1 cellular context compared by ENCODE assay signal in the genomic region with DNA sequence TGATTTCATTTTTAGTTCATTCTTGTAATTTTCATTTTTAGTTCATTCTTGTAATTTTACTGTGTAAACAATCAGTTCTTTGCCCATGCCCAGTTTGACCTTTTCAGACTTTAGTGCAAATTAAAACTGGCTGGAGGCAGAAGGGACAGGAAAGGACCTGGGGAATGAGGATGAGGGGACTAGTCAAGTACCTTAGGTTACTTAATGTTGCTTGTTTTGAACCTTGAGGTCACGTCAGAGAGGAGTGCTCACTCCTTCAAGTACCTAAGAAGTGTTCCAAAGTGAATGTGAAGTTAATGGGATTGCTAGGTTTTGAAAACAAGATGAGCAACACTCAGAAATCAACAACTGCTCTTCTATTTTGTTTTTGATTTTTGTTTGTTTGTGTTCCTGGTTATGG.
TF ChIP-seq lines count a peak whose summit lies in the region.

No MANE protein-coding gene starts in this region.

TF ChIP-seq in GM23338, 12 proteins besides CTCF, POLR2A, EP300 and RAD21 (continued from another document):
- TF ChIP-seq JUNB (IDR thresholded peaks at IDR 0.05; ENCODE audit: unreplicated experiment) (no peak), EZH2 (IDR thresholded peaks at IDR 0.05; ENCODE audit: low read depth, unreplicated experiment) (no peak), NANOG (IDR thresholded peaks at IDR 0.05; ENCODE audit: borderline replicate concordance) (no peak)
- TF ChIP-seq, protein P1, sequence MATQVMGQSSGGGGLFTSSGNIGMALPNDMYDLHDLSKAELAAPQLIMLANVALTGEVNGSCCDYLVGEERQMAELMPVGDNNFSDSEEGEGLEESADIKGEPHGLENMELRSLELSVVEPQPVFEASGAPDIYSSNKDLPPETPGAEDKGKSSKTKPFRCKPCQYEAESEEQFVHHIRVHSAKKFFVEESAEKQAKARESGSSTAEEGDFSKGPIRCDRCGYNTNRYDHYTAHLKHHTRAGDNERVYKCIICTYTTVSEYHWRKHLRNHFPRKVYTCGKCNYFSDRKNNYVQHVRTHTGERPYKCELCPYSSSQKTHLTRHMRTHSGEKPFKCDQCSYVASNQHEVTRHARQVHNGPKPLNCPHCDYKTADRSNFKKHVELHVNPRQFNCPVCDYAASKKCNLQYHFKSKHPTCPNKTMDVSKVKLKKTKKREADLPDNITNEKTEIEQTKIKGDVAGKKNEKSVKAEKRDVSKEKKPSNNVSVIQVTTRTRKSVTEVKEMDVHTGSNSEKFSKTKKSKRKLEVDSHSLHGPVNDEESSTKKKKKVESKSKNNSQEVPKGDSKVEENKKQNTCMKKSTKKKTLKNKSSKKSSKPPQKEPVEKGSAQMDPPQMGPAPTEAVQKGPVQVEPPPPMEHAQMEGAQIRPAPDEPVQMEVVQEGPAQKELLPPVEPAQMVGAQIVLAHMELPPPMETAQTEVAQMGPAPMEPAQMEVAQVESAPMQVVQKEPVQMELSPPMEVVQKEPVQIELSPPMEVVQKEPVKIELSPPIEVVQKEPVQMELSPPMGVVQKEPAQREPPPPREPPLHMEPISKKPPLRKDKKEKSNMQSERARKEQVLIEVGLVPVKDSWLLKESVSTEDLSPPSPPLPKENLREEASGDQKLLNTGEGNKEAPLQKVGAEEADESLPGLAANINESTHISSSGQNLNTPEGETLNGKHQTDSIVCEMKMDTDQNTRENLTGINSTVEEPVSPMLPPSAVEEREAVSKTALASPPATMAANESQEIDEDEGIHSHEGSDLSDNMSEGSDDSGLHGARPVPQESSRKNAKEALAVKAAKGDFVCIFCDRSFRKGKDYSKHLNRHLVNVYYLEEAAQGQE (IDR thresholded peaks at IDR 0.05; ENCODE audit: unreplicated experiment): no peak
